ENCODE assay signal across 1 cellular context in genomic region chr7:77855371-77856083, GRCh38.
TF ChIP-seq lines count a peak whose summit lies in the region.

No MANE protein-coding gene starts in this region.

TF ChIP-seq in K562, 482 proteins besides CTCF, POLR2A, EP300 and RAD21 (continued from another document):
- no peak for TF ChIP-seq ZBTB40 (IDR thresholded peaks at IDR 0.05)
- no peak for TF ChIP-seq ZBTB40 (CRISPR knock-in tag; IDR thresholded peaks at IDR 0.05)
- no peak for TF ChIP-seq MLLT1 (IDR thresholded peaks at IDR 0.05)
- no peak for TF ChIP-seq NFIX (CRISPR knock-in tag; IDR thresholded peaks at IDR 0.05; ENCODE audit: low read depth)
- no peak for TF ChIP-seq POLR3G (IDR thresholded peaks at IDR 0.05; ENCODE audit: extremely low read depth, insufficient read length, insufficient replicate concordance)
- no peak for TF ChIP-seq POLR2AphosphoS2 (IDR thresholded peaks at IDR 0.05; ENCODE audit: low read length)
- no peak for TF ChIP-seq NR0B1 (IDR thresholded peaks at IDR 0.05; ENCODE audit: partially characterized antibody)
- no peak for TF ChIP-seq NFE2L1 (tag; IDR thresholded peaks at IDR 0.05; ENCODE audit: borderline replicate concordance, low read depth)
- no peak for TF ChIP-seq CHAMP1 (IDR thresholded peaks at IDR 0.05)
- TF ChIP-seq CBFA2T2 (conservative IDR thresholded peaks at IDR 0.05): peak; percentile 63
- no peak for TF ChIP-seq BRF2 (IDR thresholded peaks at IDR 0.05; ENCODE audit: borderline replicate concordance, insufficient read depth, insufficient read length)
- TF ChIP-seq L3MBTL2 (IDR thresholded peaks at IDR 0.05): peak; percentile 71
- TF ChIP-seq FOXP1 (CRISPR knock-in tag; IDR thresholded peaks at IDR 0.05): no peak
- peak; percentile 96 to 97 for TF ChIP-seq MNT (conservative IDR thresholded peaks at IDR 0.05)
- TF ChIP-seq SMARCA4 (IDR thresholded peaks at IDR 0.05): peak; percentile 59; the same call in 1 of the 2 replicates
- TF ChIP-seq ZNF609 (CRISPR knock-in tag; IDR thresholded peaks at IDR 0.05; ENCODE audit: borderline replicate concordance): no peak
- no peak for TF ChIP-seq CREM (IDR thresholded peaks at IDR 0.05; ENCODE audit: low read depth)
